In genomic region chr1:92994105-92994712, GRCh38 we compare ENCODE assay signal across 9 cellular contexts. TPM values are rescaled to one million over a fixed set of nuclear protein-coding genes. Genes with fewer than 3 reads are reported as not detected.
DNase-seq lines count a peak whose midpoint lies in the region; ATAC-seq and TF ChIP-seq lines count a peak whose summit lies in the region.
"Had no signal": no experiment of that assay in that cellular context is flagged by ENCODE, and none has a peak within 500 bp of the region (broad histone marks: within the 10 kb centered on the region; RNA-seq: fewer than 3 reads in every experiment).

No MANE protein-coding gene starts in this region.

- CTCF ChIA-PET in PC-9 (lab: Charles Lee) = interaction anchor here (0.6 to 1.5 kb wide), 6 partner anchors 15 to 331 kb away, joined by 3 to 6 read pairs (median 3); no protein-coding TSS in a partner anchor

- intact Hi-C loops in PC-9 (cut with micrococcal nuclease; ENCODE audit: unreplicated experiment) = loop anchor here (1.0 kb wide), 3 partner anchors 33 to 135 kb away; partner anchors contain the start of gene DIPK1A

- POLR2A ChIA-PET in PC-9 (lab: Charles Lee; ENCODE audit: unreplicated experiment) = interaction anchor here (0.6 to 0.7 kb wide), 3 partner anchors 32 to 414 kb away, joined by 3 to 12 read pairs (median 9); no protein-coding TSS in a partner anchor

- H3K4me1 ChIP-seq in PC-9 (replicated peaks; ENCODE audit: insufficient read depth) = peaks cover 66% of the 10 kb centered on the region

- no peaks in the 10 kb centered on the region for H4K20me1 ChIP-seq in PC-9 (ENCODE audit: insufficient read depth)

- DNase-seq in DMS53 treated with DMSO at 0.1 percent for 48 hours (lab: John Stamatoyannopoulos, UW; ENCODE audit: unreplicated experiment) (peak; percentile 97), Kasumi-1 (lab: John Stamatoyannopoulos, UW) (peak; percentile 68 to 73), PC-9 (peak; percentile 33 to 79), foreskin fibroblast (peak; percentile 67 to 89), omental fat pad (ENCODE audit: low spot score) (peak; percentile 36), ureter (ENCODE audit: low spot score) (peak; percentile 75)
- DNase-seq in activated T-helper 9 cell treated with anti-CD3 and anti-CD28 coated beads, Interleukin-2, amount 50 U/mL, for 16 hours (ENCODE audit: low read depth) = peak; percentile 28

- no peaks in the 10 kb centered on the region for H3K27me3 ChIP-seq in PC-9 (ENCODE audit: insufficient read depth, low read depth)

- H3K36me3 ChIP-seq in PC-9 (ENCODE audit: low read depth) = no peaks in the 10 kb centered on the region

- H3F3A ChIP-seq in PC-9 (ENCODE audit: insufficient read depth, low read depth) = peaks cover 34% of the 10 kb centered on the region

- TF ChIP-seq CTCF in PC-9 (conservative IDR thresholded peaks at IDR 0.05) = peak; percentile 98
- peak; percentile 65 for TF ChIP-seq CTCF in foreskin fibroblast (IDR thresholded peaks at IDR 0.05; ENCODE audit: low read depth, low read length)
- TF ChIP-seq CTCF in omental fat pad (IDR thresholded peaks at IDR 0.05) = peak in 2 of 3 donors; percentile 21 to 95

- H3K4me3 ChIP-seq in PC-9 (no peak overlapping the region), foreskin fibroblast (ENCODE audit: low read depth in 1 of 2, low read length in 2 of 2) (no peak overlapping the region)

- H2AFZ ChIP-seq in PC-9 = no peak overlapping the region

- no peaks in the 10 kb centered on the region for H3K9me3 ChIP-seq in PC-9 (ENCODE audit: insufficient read depth, low read depth)

- H3K79me2 ChIP-seq in PC-9 (ENCODE audit: low read depth) = no peaks in the 10 kb centered on the region

- H3K27ac ChIP-seq in PC-9 = no peak overlapping the region
- H3K27ac ChIP-seq: epithelial cell of prostate had no signal

- ATAC-seq in GM21526 (IDR thresholded peaks at IDR 0.05; ENCODE audit: low FRiP score, unreplicated experiment) (peak; percentile 62), omental fat pad (ENCODE audit: low FRiP score) (peak; percentile 90)

- no peak overlapping the region for H3K4me2 ChIP-seq in PC-9

- BruUV-seq in PC-9 (replicated peaks; lab: Mats Ljungman, UMichigan) = no TSS peak

- H3K9me2 ChIP-seq in PC-9 (ENCODE audit: insufficient read depth) = no peaks in the 10 kb centered on the region

RNA-seq across cellular contexts. Expression of gene DIPK1A, which starts 32.9 kb away (rescaled TPM):
- total RNA-seq in PC-9 (2021) (10.5 and 11.2 TPM in 2 replicates), omental fat pad (10 to 100 TPM in 3 of 4 donors, 1 to 10 TPM in 1; 9.1 to 27.2 (median 18.3) TPM), ureter (8.9 TPM)

Comparison
In these comparisons a context has a peak if more than half of its experiments do, and no peak if none do; other contexts are left out.
1. DNase-seq: peak in every context shown above with its lines; median percentile 97 in DMS53 treated with DMSO at 0.1 percent for 48 hours; 78 in foreskin fibroblast; 75 in ureter; 70 in Kasumi-1; 56 in PC-9; 36 in omental fat pad; 28 in activated T-helper 9 cell treated with anti-CD3 and anti-CD28 coated beads, Interleukin-2, amount 50 U/mL, for 16 hours.